1 cellular context compared by ENCODE assay signal in the genomic region with DNA sequence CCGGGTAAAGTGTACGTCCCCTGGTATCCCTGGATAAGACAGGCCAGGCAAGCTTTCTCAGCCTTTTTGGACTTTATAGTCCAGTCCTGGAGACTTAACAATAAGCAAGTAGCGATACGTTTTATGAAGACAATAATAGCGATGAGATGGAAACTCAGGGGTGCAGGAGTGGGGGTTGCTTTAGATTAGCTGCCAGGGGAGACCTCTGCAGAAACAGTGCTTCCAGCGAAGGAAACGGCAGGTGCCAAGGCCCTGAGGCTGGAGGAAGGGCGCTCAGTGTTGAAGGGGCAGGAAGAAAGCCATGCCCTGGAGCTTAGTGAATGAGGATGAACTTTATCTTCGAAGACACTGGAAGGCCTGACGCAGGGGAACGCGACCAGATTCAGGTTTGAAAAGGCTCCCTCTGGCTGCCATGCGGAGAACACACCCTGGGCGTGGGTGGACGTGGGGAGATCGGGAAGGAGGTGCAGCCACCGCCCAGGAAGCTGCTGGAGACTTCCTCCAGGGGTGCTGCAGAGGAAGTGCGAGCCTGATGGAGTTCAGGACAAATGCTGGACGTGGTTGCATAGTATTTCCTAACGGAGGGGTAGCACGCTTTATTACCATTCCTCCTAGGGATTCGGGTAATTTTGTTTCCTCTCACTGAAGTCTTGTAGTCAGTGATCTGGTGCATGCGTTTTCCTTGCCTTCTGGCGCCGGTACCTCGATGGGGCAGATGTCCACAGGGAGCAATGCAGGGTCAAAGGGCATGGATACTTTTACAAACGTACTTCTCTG.
A peak's percentile ranks its signal among the peaks of the same experiment; 100 is the strongest.
TF ChIP-seq lines count a peak whose summit lies in the region.

No MANE protein-coding gene starts in this region.

TF ChIP-seq in HepG2, 621 proteins besides CTCF, POLR2A, EP300 and RAD21 (continued from another document and continues in another):
- 0 out of 2 replicates have a peak, but pooled peaks have one; percentile 14 for TF ChIP-seq FOSL2 (CRISPR knock-in tag; IDR thresholded peaks at IDR 0.05)
- no peak for TF ChIP-seq MIER2 (CRISPR knock-in tag; IDR thresholded peaks at IDR 0.05)
- TF ChIP-seq PCBP1 (IDR thresholded peaks at IDR 0.05; ENCODE audit: borderline replicate concordance, low read depth, low read length), result no peak
- TF ChIP-seq, protein P1, sequence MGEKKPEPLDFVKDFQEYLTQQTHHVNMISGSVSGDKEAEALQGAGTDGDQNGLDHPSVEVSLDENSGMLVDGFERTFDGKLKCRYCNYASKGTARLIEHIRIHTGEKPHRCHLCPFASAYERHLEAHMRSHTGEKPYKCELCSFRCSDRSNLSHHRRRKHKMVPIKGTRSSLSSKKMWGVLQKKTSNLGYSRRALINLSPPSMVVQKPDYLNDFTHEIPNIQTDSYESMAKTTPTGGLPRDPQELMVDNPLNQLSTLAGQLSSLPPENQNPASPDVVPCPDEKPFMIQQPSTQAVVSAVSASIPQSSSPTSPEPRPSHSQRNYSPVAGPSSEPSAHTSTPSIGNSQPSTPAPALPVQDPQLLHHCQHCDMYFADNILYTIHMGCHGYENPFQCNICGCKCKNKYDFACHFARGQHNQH (CRISPR knock-in tag; IDR thresholded peaks at IDR 0.05), result no peak
- no peak for TF ChIP-seq SP1 (IDR thresholded peaks at IDR 0.05)
- TF ChIP-seq SP1 (CRISPR knock-in tag; IDR thresholded peaks at IDR 0.05), result no peak
- no peak for TF ChIP-seq ZNF34 (CRISPR knock-in tag; IDR thresholded peaks at IDR 0.05; ENCODE audit: borderline replicate concordance)
- TF ChIP-seq, protein P2, sequence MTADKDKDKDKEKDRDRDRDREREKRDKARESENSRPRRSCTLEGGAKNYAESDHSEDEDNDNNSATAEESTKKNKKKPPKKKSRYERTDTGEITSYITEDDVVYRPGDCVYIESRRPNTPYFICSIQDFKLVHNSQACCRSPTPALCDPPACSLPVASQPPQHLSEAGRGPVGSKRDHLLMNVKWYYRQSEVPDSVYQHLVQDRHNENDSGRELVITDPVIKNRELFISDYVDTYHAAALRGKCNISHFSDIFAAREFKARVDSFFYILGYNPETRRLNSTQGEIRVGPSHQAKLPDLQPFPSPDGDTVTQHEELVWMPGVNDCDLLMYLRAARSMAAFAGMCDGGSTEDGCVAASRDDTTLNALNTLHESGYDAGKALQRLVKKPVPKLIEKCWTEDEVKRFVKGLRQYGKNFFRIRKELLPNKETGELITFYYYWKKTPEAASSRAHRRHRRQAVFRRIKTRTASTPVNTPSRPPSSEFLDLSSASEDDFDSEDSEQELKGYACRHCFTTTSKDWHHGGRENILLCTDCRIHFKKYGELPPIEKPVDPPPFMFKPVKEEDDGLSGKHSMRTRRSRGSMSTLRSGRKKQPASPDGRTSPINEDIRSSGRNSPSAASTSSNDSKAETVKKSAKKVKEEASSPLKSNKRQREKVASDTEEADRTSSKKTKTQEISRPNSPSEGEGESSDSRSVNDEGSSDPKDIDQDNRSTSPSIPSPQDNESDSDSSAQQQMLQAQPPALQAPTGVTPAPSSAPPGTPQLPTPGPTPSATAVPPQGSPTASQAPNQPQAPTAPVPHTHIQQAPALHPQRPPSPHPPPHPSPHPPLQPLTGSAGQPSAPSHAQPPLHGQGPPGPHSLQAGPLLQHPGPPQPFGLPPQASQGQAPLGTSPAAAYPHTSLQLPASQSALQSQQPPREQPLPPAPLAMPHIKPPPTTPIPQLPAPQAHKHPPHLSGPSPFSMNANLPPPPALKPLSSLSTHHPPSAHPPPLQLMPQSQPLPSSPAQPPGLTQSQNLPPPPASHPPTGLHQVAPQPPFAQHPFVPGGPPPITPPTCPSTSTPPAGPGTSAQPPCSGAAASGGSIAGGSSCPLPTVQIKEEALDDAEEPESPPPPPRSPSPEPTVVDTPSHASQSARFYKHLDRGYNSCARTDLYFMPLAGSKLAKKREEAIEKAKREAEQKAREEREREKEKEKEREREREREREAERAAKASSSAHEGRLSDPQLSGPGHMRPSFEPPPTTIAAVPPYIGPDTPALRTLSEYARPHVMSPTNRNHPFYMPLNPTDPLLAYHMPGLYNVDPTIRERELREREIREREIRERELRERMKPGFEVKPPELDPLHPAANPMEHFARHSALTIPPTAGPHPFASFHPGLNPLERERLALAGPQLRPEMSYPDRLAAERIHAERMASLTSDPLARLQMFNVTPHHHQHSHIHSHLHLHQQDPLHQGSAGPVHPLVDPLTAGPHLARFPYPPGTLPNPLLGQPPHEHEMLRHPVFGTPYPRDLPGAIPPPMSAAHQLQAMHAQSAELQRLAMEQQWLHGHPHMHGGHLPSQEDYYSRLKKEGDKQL (CRISPR knock-in tag; IDR thresholded peaks at IDR 0.05; ENCODE audit: low read depth), result no peak
- TF ChIP-seq ZBTB3 (CRISPR knock-in tag; IDR thresholded peaks at IDR 0.05; ENCODE audit: borderline replicate concordance, low read depth), result 0 out of 2 replicates have a peak, but pooled peaks have one; percentile 41
- peak; percentile 62; the same call in 1 of the 2 replicates for TF ChIP-seq SAFB2 (CRISPR knock-in tag; IDR thresholded peaks at IDR 0.05; ENCODE audit: borderline replicate concordance, low read depth)
- no peak for TF ChIP-seq CHD2 (IDR thresholded peaks at IDR 0.05; ENCODE audit: low read depth, low read length)
- no peak for TF ChIP-seq ZNF496 (CRISPR knock-in tag; IDR thresholded peaks at IDR 0.05; ENCODE audit: insufficient replicate concordance)
- TF ChIP-seq AGO2 (optimal IDR thresholded peaks at IDR 0.05; ENCODE audit: low read depth, low read length), result no peak
- TF ChIP-seq ZNF562 (CRISPR knock-in tag; IDR thresholded peaks at IDR 0.05; ENCODE audit: borderline replicate concordance), result no peak
- TF ChIP-seq FOXK1 (CRISPR knock-in tag; IDR thresholded peaks at IDR 0.05; ENCODE audit: borderline replicate concordance, low read depth), result peak; percentile 55; the same call in 1 of the 2 replicates
- TF ChIP-seq, protein P3, sequence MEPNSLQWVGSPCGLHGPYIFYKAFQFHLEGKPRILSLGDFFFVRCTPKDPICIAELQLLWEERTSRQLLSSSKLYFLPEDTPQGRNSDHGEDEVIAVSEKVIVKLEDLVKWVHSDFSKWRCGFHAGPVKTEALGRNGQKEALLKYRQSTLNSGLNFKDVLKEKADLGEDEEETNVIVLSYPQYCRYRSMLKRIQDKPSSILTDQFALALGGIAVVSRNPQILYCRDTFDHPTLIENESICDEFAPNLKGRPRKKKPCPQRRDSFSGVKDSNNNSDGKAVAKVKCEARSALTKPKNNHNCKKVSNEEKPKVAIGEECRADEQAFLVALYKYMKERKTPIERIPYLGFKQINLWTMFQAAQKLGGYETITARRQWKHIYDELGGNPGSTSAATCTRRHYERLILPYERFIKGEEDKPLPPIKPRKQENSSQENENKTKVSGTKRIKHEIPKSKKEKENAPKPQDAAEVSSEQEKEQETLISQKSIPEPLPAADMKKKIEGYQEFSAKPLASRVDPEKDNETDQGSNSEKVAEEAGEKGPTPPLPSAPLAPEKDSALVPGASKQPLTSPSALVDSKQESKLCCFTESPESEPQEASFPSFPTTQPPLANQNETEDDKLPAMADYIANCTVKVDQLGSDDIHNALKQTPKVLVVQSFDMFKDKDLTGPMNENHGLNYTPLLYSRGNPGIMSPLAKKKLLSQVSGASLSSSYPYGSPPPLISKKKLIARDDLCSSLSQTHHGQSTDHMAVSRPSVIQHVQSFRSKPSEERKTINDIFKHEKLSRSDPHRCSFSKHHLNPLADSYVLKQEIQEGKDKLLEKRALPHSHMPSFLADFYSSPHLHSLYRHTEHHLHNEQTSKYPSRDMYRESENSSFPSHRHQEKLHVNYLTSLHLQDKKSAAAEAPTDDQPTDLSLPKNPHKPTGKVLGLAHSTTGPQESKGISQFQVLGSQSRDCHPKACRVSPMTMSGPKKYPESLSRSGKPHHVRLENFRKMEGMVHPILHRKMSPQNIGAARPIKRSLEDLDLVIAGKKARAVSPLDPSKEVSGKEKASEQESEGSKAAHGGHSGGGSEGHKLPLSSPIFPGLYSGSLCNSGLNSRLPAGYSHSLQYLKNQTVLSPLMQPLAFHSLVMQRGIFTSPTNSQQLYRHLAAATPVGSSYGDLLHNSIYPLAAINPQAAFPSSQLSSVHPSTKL (CRISPR knock-in tag; IDR thresholded peaks at IDR 0.05), result peak; percentile 47
- TF ChIP-seq ZNF777 (CRISPR knock-in tag; IDR thresholded peaks at IDR 0.05), result no peak; the same call in 1 of the 2 replicates
- TF ChIP-seq ZNF557 (CRISPR knock-in tag; IDR thresholded peaks at IDR 0.05), result no peak; the same call in 1 of the 2 replicates
- TF ChIP-seq, protein P4, sequence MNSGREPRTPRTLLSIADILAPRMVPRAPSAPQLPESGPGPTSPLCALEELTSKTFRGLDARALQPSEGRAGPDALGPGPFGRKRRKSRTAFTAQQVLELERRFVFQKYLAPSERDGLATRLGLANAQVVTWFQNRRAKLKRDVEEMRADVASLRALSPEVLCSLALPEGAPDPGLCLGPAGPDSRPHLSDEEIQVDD (CRISPR knock-in tag; IDR thresholded peaks at IDR 0.05; ENCODE audit: borderline replicate concordance), result no peak
- TF ChIP-seq NFKBIZ (CRISPR knock-in tag; IDR thresholded peaks at IDR 0.05), result 0 out of 2 replicates have a peak, but pooled peaks have one; percentile 21
- TF ChIP-seq ZNF644 (CRISPR knock-in tag; IDR thresholded peaks at IDR 0.05; ENCODE audit: low read depth), result no peak
- TF ChIP-seq SP4 (CRISPR knock-in tag; IDR thresholded peaks at IDR 0.05), result 0 out of 2 replicates have a peak, but pooled peaks have one; percentile 36
- TF ChIP-seq ZNF850 (CRISPR knock-in tag; conservative IDR thresholded peaks at IDR 0.05), result no peak
- peak; percentile 66; the same call in 1 of the 2 replicates for TF ChIP-seq ZBTB38 (CRISPR knock-in tag; IDR thresholded peaks at IDR 0.05)
- no peak for TF ChIP-seq PAX8 (CRISPR knock-in tag; IDR thresholded peaks at IDR 0.05; ENCODE audit: borderline replicate concordance)
- peak; percentile 70; the same call in 1 of the 2 replicates for TF ChIP-seq TARDBP (CRISPR knock-in tag; IDR thresholded peaks at IDR 0.05)
- peak; percentile 75 for TF ChIP-seq ERF (CRISPR knock-in tag; IDR thresholded peaks at IDR 0.05)
- TF ChIP-seq, protein P5, sequence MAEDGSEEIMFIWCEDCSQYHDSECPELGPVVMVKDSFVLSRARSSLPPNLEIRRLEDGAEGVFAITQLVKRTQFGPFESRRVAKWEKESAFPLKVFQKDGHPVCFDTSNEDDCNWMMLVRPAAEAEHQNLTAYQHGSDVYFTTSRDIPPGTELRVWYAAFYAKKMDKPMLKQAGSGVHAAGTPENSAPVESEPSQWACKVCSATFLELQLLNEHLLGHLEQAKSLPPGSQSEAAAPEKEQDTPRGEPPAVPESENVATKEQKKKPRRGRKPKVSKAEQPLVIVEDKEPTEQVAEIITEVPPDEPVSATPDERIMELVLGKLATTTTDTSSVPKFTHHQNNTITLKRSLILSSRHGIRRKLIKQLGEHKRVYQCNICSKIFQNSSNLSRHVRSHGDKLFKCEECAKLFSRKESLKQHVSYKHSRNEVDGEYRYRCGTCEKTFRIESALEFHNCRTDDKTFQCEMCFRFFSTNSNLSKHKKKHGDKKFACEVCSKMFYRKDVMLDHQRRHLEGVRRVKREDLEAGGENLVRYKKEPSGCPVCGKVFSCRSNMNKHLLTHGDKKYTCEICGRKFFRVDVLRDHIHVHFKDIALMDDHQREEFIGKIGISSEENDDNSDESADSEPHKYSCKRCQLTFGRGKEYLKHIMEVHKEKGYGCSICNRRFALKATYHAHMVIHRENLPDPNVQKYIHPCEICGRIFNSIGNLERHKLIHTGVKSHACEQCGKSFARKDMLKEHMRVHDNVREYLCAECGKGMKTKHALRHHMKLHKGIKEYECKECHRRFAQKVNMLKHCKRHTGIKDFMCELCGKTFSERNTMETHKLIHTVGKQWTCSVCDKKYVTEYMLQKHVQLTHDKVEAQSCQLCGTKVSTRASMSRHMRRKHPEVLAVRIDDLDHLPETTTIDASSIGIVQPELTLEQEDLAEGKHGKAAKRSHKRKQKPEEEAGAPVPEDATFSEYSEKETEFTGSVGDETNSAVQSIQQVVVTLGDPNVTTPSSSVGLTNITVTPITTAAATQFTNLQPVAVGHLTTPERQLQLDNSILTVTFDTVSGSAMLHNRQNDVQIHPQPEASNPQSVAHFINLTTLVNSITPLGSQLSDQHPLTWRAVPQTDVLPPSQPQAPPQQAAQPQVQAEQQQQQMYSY (CRISPR knock-in tag; IDR thresholded peaks at IDR 0.05), result no peak
- TF ChIP-seq REL (CRISPR knock-in tag; conservative IDR thresholded peaks at IDR 0.05), result no peak
- TF ChIP-seq, protein P6, sequence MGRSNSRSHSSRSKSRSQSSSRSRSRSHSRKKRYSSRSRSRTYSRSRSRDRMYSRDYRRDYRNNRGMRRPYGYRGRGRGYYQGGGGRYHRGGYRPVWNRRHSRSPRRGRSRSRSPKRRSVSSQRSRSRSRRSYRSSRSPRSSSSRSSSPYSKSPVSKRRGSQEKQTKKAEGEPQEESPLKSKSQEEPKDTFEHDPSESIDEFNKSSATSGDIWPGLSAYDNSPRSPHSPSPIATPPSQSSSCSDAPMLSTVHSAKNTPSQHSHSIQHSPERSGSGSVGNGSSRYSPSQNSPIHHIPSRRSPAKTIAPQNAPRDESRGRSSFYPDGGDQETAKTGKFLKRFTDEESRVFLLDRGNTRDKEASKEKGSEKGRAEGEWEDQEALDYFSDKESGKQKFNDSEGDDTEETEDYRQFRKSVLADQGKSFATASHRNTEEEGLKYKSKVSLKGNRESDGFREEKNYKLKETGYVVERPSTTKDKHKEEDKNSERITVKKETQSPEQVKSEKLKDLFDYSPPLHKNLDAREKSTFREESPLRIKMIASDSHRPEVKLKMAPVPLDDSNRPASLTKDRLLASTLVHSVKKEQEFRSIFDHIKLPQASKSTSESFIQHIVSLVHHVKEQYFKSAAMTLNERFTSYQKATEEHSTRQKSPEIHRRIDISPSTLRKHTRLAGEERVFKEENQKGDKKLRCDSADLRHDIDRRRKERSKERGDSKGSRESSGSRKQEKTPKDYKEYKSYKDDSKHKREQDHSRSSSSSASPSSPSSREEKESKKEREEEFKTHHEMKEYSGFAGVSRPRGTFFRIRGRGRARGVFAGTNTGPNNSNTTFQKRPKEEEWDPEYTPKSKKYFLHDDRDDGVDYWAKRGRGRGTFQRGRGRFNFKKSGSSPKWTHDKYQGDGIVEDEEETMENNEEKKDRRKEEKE (IDR thresholded peaks at IDR 0.05), result no peak
- 0 out of 2 replicates have a peak, but pooled peaks have one; percentile 51 for TF ChIP-seq ZNF605 (CRISPR knock-in tag; IDR thresholded peaks at IDR 0.05)
- TF ChIP-seq, protein P7, sequence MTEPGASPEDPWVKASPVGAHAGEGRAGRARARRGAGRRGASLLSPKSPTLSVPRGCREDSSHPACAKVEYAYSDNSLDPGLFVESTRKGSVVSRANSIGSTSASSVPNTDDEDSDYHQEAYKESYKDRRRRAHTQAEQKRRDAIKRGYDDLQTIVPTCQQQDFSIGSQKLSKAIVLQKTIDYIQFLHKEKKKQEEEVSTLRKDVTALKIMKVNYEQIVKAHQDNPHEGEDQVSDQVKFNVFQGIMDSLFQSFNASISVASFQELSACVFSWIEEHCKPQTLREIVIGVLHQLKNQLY (CRISPR knock-in tag; IDR thresholded peaks at IDR 0.05), result 0 out of 2 replicates have a peak, but pooled peaks have one; percentile 45
- 0 out of 2 replicates have a peak, but pooled peaks have one; percentile 79 for TF ChIP-seq ZSCAN22 (CRISPR knock-in tag; IDR thresholded peaks at IDR 0.05)
- no peak for TF ChIP-seq JUNB (CRISPR knock-in tag; IDR thresholded peaks at IDR 0.05; ENCODE audit: borderline replicate concordance)
- peak; percentile 58; the same call in 1 of the 2 replicates for TF ChIP-seq HOXA3 (CRISPR knock-in tag; IDR thresholded peaks at IDR 0.05)
- no peak for TF ChIP-seq ZNF383 (CRISPR knock-in tag; IDR thresholded peaks at IDR 0.05; ENCODE audit: borderline replicate concordance)
- TF ChIP-seq ATRX (CRISPR knock-in tag; IDR thresholded peaks at IDR 0.05; ENCODE audit: borderline replicate concordance), result no peak
- no peak for TF ChIP-seq RFXAP (CRISPR knock-in tag; IDR thresholded peaks at IDR 0.05; ENCODE audit: borderline replicate concordance)
- TF ChIP-seq ZNF530 (CRISPR knock-in tag; IDR thresholded peaks at IDR 0.05; ENCODE audit: low read depth), result no peak
- 0 out of 2 replicates have a peak, but pooled peaks have one; percentile 3 for TF ChIP-seq ZKSCAN1 (IDR thresholded peaks at IDR 0.05; ENCODE audit: low read length)
